9 cellular contexts compared by ENCODE assay signal in the genomic region with DNA sequence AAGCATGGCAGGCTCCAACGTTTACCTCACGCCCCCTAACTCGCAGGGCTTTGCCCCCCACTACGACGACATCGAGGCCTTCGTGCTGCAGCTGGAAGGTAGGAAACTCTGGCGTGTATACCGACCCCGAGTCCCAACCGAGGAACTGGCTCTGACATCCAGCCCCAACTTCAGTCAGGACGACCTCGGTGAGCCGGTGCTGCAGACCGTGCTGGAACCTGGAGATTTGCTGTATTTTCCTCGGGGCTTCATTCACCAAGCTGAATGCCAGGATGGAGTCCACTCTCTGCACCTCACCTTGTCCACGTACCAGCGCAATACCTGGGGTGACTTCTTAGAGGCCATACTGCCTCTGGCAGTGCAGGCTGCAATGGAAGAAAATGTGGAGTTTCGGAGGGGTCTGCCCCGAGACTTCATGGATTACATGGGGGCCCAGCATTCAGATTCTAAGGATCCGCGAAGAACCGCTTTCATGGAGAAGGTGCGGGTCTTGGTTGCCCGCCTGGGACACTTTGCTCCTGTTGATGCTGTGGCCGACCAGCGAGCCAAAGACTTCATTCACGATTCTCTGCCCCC. TPM values are rescaled to one million over a fixed set of nuclear protein-coding genes. Genes with fewer than 3 reads are reported as not detected.
A peak's percentile ranks its signal among the peaks of the same experiment; 100 is the strongest.
DNase-seq lines count a peak whose midpoint lies in the region; ATAC-seq and TF ChIP-seq lines count a peak whose summit lies in the region.
"Had no signal": no experiment of that assay in that cellular context is flagged by ENCODE, and none has a peak within 500 bp of the region (broad histone marks: within the 10 kb centered on the region; RNA-seq: fewer than 3 reads in every experiment).

No MANE protein-coding gene starts in this region.

- peak overlapping the region; percentile 81; the same call in 1 of the 2 replicates for H3K9ac ChIP-seq in HUES48 (ENCODE audit: low read depth, low read length)
- no peak overlapping the region for H3K9ac ChIP-seq in muscle layer of colon (ENCODE audit: low read length)

- intact Hi-C loops in A673 (cut with micrococcal nuclease; ENCODE audit: unreplicated experiment): loop anchor here (5.0 kb wide), 1 partner anchor 140 kb away; no protein-coding TSS in a partner anchor

- H3K27me3 ChIP-seq in A673 (replicated peaks; ENCODE audit: insufficient read depth, low read depth, low read length, poor library complexity) (no peaks in the 10 kb centered on the region), HUES48 (ENCODE audit: control insufficient read depth, insufficient read depth, low read length) (no peaks in the 10 kb centered on the region), muscle layer of colon (ENCODE audit: control insufficient read depth in 1 of 2, insufficient read depth in 2 of 2, low read length in 2 of 2) (no peaks in the 10 kb centered on the region)

- H3K4me3 ChIP-seq in A673 (ENCODE audit: low read depth, low read length, poor library complexity, severe bottlenecking): peak overlapping the region; percentile 87
- peak overlapping the region; percentile 77 for H3K4me3 ChIP-seq in HUES48 (ENCODE audit: low read depth, low read length)
- H3K4me3 ChIP-seq in cardiac fibroblast (replicated peaks in 1 of 2; ENCODE audit: low read depth in 2 of 2, low read length in 2 of 2): peak overlapping the region; percentile 62 to 72
- peak overlapping the region; percentile 50 to 68 for H3K4me3 ChIP-seq in muscle layer of colon (ENCODE audit: low read depth in 1 of 2, low read length in 2 of 2)

- CTCF ChIA-PET in A673 (lab: Charles Lee): no interaction called here

- no TSS peak for BruUV-seq in A673 (replicated peaks; lab: Mats Ljungman, UMichigan)

- POLR2A ChIA-PET in A673 (lab: Charles Lee; ENCODE audit: low non-redundant PET): no interaction called here

- H3K4me1 ChIP-seq in A673 (ENCODE audit: insufficient read depth, low read length, poor library complexity, severe bottlenecking) (peaks cover 13% of the 10 kb centered on the region), HUES48 (ENCODE audit: control insufficient read depth, insufficient read depth, low read length) (peaks cover 16% of the 10 kb centered on the region), muscle layer of colon (ENCODE audit: insufficient read depth, low read length) (peaks cover 22% of the 10 kb centered on the region)

- H3K27ac ChIP-seq in A673 (ENCODE audit: low read depth, low read length, poor library complexity, severe bottlenecking): no peak overlapping the region
- H3K27ac ChIP-seq in HUES48 (ENCODE audit: low read depth, low read length): no peak overlapping the region
- H3K27ac ChIP-seq in muscle layer of colon (ENCODE audit: low read depth, low read length): peak overlapping the region; percentile 82

- ATAC-seq in GM18519 (IDR thresholded peaks at IDR 0.05; ENCODE audit: low FRiP score, unreplicated experiment): no peak

- DNase-seq in A673 (ENCODE audit: low spot score): no peak
- DNase-seq in cardiac fibroblast (ENCODE audit: low read depth in 2 of 2): no peak
- no peak for DNase-seq in NOMO-1 treated with DMSO at 0.1 percent for 48 hours (lab: John Stamatoyannopoulos, UW; ENCODE audit: unreplicated experiment)
- DNase-seq in NCI-H510A treated with DMSO at 0.1 percent for 48 hours (lab: John Stamatoyannopoulos, UW): no peak
- no peak for DNase-seq in NAMALWA (ENCODE audit: low spot score)
- DNase-seq: NCI-H2081 treated with DMSO at 0.1 percent for 48 hours had no signal

- TF ChIP-seq CTCF in A673 (conservative IDR thresholded peaks at IDR 0.05; ENCODE audit: low read depth, low read length): no peak
- TF ChIP-seq CTCF in cardiac fibroblast (IDR thresholded peaks at IDR 0.05; ENCODE audit: low read depth, low read length): no peak

- H3K9me3 ChIP-seq in A673 (ENCODE audit: low read depth, low read length, poor library complexity, severe bottlenecking) (no peaks in the 10 kb centered on the region), HUES48 (ENCODE audit: control insufficient read depth, insufficient read depth, low read length) (no peaks in the 10 kb centered on the region), muscle layer of colon (ENCODE audit: low read length) (no peaks in the 10 kb centered on the region)

- H3K36me3 ChIP-seq in A673 (ENCODE audit: insufficient read depth, low read length, poor library complexity, severe bottlenecking) (peaks cover 19% of the 10 kb centered on the region), HUES48 (ENCODE audit: control insufficient read depth, insufficient read depth, low read length) (peaks cover 14% of the 10 kb centered on the region; the same call in 1 of the 2 replicates), muscle layer of colon (ENCODE audit: insufficient read depth, low read length) (no peaks in the 10 kb centered on the region)

RNA-seq across cellular contexts. Expression of gene RIOX1, which starts 1.3 kb away (rescaled TPM):
- total RNA-seq in A673 (2021): 27.8 and 29.3 TPM in 2 replicates

RNA-seq across cellular contexts. Expression of gene NUMB, which starts 33.7 kb away (rescaled TPM):
- 46.3 and 59.8 TPM in 2 replicates for total RNA-seq in A673 (2021)

RNA-seq across cellular contexts. Expression of gene ACOT1, which starts 44.9 kb away (rescaled TPM):
- 8.6 and 10.6 TPM in 2 replicates for total RNA-seq in A673 (2021)
